Comparison of ENCODE assay signal across 19 cellular contexts in genomic region chr10:103558916-103559315, GRCh38.
"Had no signal": no experiment of that assay in that cellular context is flagged by ENCODE, and none has a peak within 500 bp of the region (broad histone marks: within the 10 kb centered on the region; RNA-seq: fewer than 3 reads in every experiment).

No MANE protein-coding gene starts in this region.

- H3K9me3 ChIP-seq: colonic mucosa, left lung, right atrium auricular region, tibial artery, uterus had no signal

- H3K36me3 ChIP-seq: colonic mucosa, heart right ventricle, left lung, right atrium auricular region, tibial artery, uterus had no signal

- DNase-seq: activated CD4-positive, alpha-beta T cell treated with anti-CD3 and anti-CD28 coated beads, Interleukin-2, amount 50 U/mL, for 1 hour; activated CD4-positive, CD25-positive, alpha-beta regulatory T cell treated with anti-CD3 and anti-CD28 coated beads, Interleukin-2, amount 50 U/mL, for 72 hours; activated CD8-positive, alpha-beta memory T cell treated with anti-CD3 and anti-CD28 coated beads, Interleukin-2, amount 50 U/mL, for 4 hours; activated effector memory CD4-positive, alpha-beta T cell treated with Interleukin-2 at 50 U/mL for 16 hours; activated naive CD4-positive, alpha-beta T cell treated with anti-CD3 and anti-CD28 coated beads, Interleukin-2, amount 10 ng/mL, durations not matched to agents 7 days and 5 days; activated naive CD8-positive, alpha-beta T cell treated with anti-CD3 and anti-CD28 coated beads, Interleukin-2, amount 50 U/mL, for 24 hours; activated T-cell treated with anti-CD3 and anti-CD28 coated beads, Interleukin-2, amount 50 U/mL, for 48 hours; central memory CD4-positive, alpha-beta T cell; colonic mucosa; heart right ventricle; left lung; mammary epithelial cell; midbrain; stimulated activated CD4-positive, alpha-beta T cell treated with anti-CD3 and anti-CD28 coated beads, Interleukin-2, amount 100 ng/mL, for 24 hours; stimulated activated naive CD8-positive, alpha-beta T cell treated with anti-CD3 and anti-CD28 coated beads, Interleukin-15, Interleukin-2, amounts not matched to agents 100 U/mL and 50 U/mL, for 24 hours; T1000; tibial artery; uterus had no signal

- H3K4me1 ChIP-seq: colonic mucosa had no signal

- H3K27me3 ChIP-seq: colonic mucosa, right atrium auricular region, uterus had no signal

- H3K27ac ChIP-seq: colonic mucosa, heart right ventricle, left lung, right atrium auricular region, tibial artery had no signal

- ATAC-seq: activated naive CD8-positive, alpha-beta T cell treated with anti-CD3 and anti-CD28 coated beads, Interleukin-2, amount 50 U/mL, for 24 hours; heart right ventricle; left lung; stimulated activated naive CD8-positive, alpha-beta T cell treated with anti-CD3 and anti-CD28 coated beads, Interleukin-15, Interleukin-2, amounts not matched to agents 100 U/mL and 50 U/mL, for 24 hours had no signal

- H3K4me3 ChIP-seq: colonic mucosa, heart right ventricle, left lung, right atrium auricular region, tibial artery, uterus had no signal
